ENCODE assay signal across 21 cellular contexts in genomic region chr2:39525636-39526412, GRCh38.
DNase-seq lines count a peak whose midpoint lies in the region; ATAC-seq, FAIRE-seq and TF ChIP-seq lines count a peak whose summit lies in the region.
"Had no signal": no experiment of that assay in that cellular context is flagged by ENCODE, and none has a peak within 500 bp of the region (broad histone marks: within the 10 kb centered on the region; RNA-seq: fewer than 3 reads in every experiment).

No MANE protein-coding gene starts in this region.

- 54% methylated on average over 7 of the region's 7 CpGs for WGBS in K562 (ENCODE audit: insufficient coverage, low coverage, missing lambda C conversion rate)
- WGBS in small intestine, 3 donors, result 91 to 96% (median 91%) methylated on average over 7 of the region's 7 CpGs

- no peak for FAIRE-seq in GM12891 (lab: Jason Lieb, UNC)
- FAIRE-seq in K562 (lab: Jason Lieb, UNC), result no peak
- no peak for FAIRE-seq in small intestine (lab: Jason Lieb, UNC)

- no peaks in the 10 kb centered on the region for H4K20me1 ChIP-seq in K562 (replicated peaks; ENCODE audit: control insufficient read depth, insufficient read depth, low read length)

- in situ Hi-C loops in K562 (cut with MboI), result no loop called here

- H2AFZ ChIP-seq in K562 (ENCODE audit: low read depth, low read length), result 0 out of 2 replicates have a peak overlapping the region, but pooled peaks have one; percentile 10
- H2AFZ ChIP-seq: GM23248, PC-9 had no signal

- POLR2A ChIA-PET in K562 (lab: Yijun Ruan, JAX), result interaction anchor here (1.2 kb wide), 1 partner anchor 89 kb away, joined by 3 read pairs; the partner anchor contains the start of gene MAP4K3

- intact Hi-C loops in K562 (cut with micrococcal nuclease), result no loop called here

- H3K27me3 ChIP-seq in K562 (ENCODE audit: control insufficient read depth in 2 of 2, insufficient read depth in 2 of 2, low read length in 2 of 2) (no peaks in the 10 kb centered on the region), rectal smooth muscle tissue (ENCODE audit: control insufficient read depth, insufficient read depth, low read length) (no peaks in the 10 kb centered on the region), small intestine (ENCODE audit: control insufficient read depth in 2 of 2, insufficient read depth in 2 of 2, low read length in 2 of 2) (no peaks in the 10 kb centered on the region)
- H3K27me3 ChIP-seq: foreskin keratinocyte, sigmoid colon, tibial artery had no signal

- BruUV-seq in K562 (replicated peaks; lab: Mats Ljungman, UMichigan), result no TSS peak

- CTCF ChIA-PET in K562 (lab: Yijun Ruan, JAX; ENCODE audit: low intra/inter-chr PET ratio), result no interaction called here

- peaks cover 7% of the 10 kb centered on the region for H3K9me3 ChIP-seq in K562 (replicated peaks; ENCODE audit: control insufficient read depth, insufficient read depth, low read depth, low read length)
- no peaks in the 10 kb centered on the region for H3K9me3 ChIP-seq in small intestine (ENCODE audit: control insufficient read depth, low read depth)
- H3K9me3 ChIP-seq: sigmoid colon, tibial artery had no signal

- peaks cover 0 to 16% of the 10 kb centered on the region in 2 experiments; a peak in 3 of 5 replicates for H3K4me1 ChIP-seq in K562 (replicated peaks in 1 of 2; ENCODE audit: control insufficient read depth in 2 of 2, insufficient read depth in 2 of 2, low read length in 2 of 2)
- H3K4me1 ChIP-seq in rectal smooth muscle tissue (ENCODE audit: control insufficient read depth, insufficient read depth, low read length), result no peaks in the 10 kb centered on the region
- peaks cover 0 to 2% of the 10 kb centered on the region in 2 donors for H3K4me1 ChIP-seq in small intestine (ENCODE audit: control insufficient read depth in 2 of 2, insufficient read depth in 1 of 2, low read depth in 1 of 2, low read length in 1 of 2)

- H3K4me3 ChIP-seq in K562 (no peak overlapping the region), rectal smooth muscle tissue (ENCODE audit: low read length) (peak overlapping the region; percentile 3), small intestine (ENCODE audit: low read depth in 1 of 2, low read length in 2 of 2) (no peak overlapping the region)
- H3K4me3 ChIP-seq: GM23248, lower lobe of right lung, PC-9, sigmoid colon, tibial artery had no signal

- no peak for TF ChIP-seq CTCF in K562 (IDR thresholded peaks at IDR 0.05 in 2 of 3, conservative IDR thresholded peaks at IDR 0.05 in 1 of 3; ENCODE audit: insufficient read depth in 2 of 3, low read depth in 1 of 3, low read length in 3 of 3)

- ATAC-seq in GM21390 (IDR thresholded peaks at IDR 0.05; ENCODE audit: unreplicated experiment) (peak; percentile 34), K562 (no peak)
- ATAC-seq: foreskin keratinocyte, lower lobe of right lung had no signal

- no peak for TF ChIP-seq EP300 in K562 (IDR thresholded peaks at IDR 0.05; ENCODE audit: low read length)

- H3K27ac ChIP-seq in K562 (ENCODE audit: extremely low read depth, low read depth, low read length), result no peak overlapping the region
- H3K27ac ChIP-seq in rectal smooth muscle tissue (ENCODE audit: low read depth, low read length), result no peak overlapping the region
- H3K27ac ChIP-seq in small intestine (ENCODE audit: low read depth in 1 of 2, low read length in 1 of 2), result no peak overlapping the region
- H3K27ac ChIP-seq: foreskin keratinocyte, GM23248, KMS-11, lower lobe of right lung, PC-9, sigmoid colon had no signal

- H3K4me2 ChIP-seq in K562 (ENCODE audit: insufficient read depth, low read length), result no peak overlapping the region
- H3K4me2 ChIP-seq: KMS-11, PC-9 had no signal

- H3K9ac ChIP-seq in K562 (ENCODE audit: insufficient read depth in 1 of 2, low read depth in 2 of 2, low read length in 2 of 2) (no peak overlapping the region), rectal smooth muscle tissue (ENCODE audit: low read length) (no peak overlapping the region)
- H3K9ac ChIP-seq: GM23248, KMS-11 had no signal

- TF ChIP-seq POLR2A in GM12891 (IDR thresholded peaks at IDR 0.05; ENCODE audit: low read depth, low read length), result no peak
- TF ChIP-seq POLR2A in K562 (conservative IDR thresholded peaks at IDR 0.05), result no peak

- H3K79me2 ChIP-seq in K562 (ENCODE audit: control insufficient read depth, insufficient read depth, low read length), result no peaks in the 10 kb centered on the region

- no peaks in the 10 kb centered on the region for H3K9me1 ChIP-seq in K562 (ENCODE audit: control insufficient read depth, insufficient read depth, low read length)

- DNase-seq in GM12891 (ENCODE audit: insufficient read length, low spot score), result no peak
- DNase-seq in K562 (ENCODE audit: extremely low read depth in 1 of 4, low spot score in 3 of 4), result no peak
- no peak for DNase-seq in activated CD4-positive, alpha-beta T cell treated with anti-CD3 and anti-CD28 coated beads, Interleukin-2, amount 50 U/mL, for 1 hour
- DNase-seq in DMS79 treated with DMSO at 0.1 percent for 48 hours (lab: John Stamatoyannopoulos, UW), result no peak
- DNase-seq in small intestine, result no peak
- DNase-seq: activated CD4-positive, alpha-beta memory T cell treated with anti-CD3 and anti-CD28 coated beads for 36 hours; central memory CD4-positive, alpha-beta T cell; foreskin keratinocyte; GM23248; islet precursor cell; lower lobe of right lung; NCI-H187; occipital lobe; PC-9; SIG-M5; sigmoid colon; stimulated activated naive CD4-positive, alpha-beta T cell; tibial artery had no signal

- TF ChIP-seq RAD21 in K562 (CRISPR knock-in tag; conservative IDR thresholded peaks at IDR 0.05 in 1 of 2, IDR thresholded peaks at IDR 0.05 in 1 of 2), result no peak

- H3K36me3 ChIP-seq in K562 (ENCODE audit: control insufficient read depth, insufficient read depth, low read length) (no peaks in the 10 kb centered on the region), rectal smooth muscle tissue (ENCODE audit: control insufficient read depth, insufficient read depth, low read length) (no peaks in the 10 kb centered on the region), small intestine (ENCODE audit: control insufficient read depth in 2 of 2, insufficient read depth in 2 of 2, low read length in 2 of 2) (no peaks in the 10 kb centered on the region)
- H3K36me3 ChIP-seq: lower lobe of right lung, sigmoid colon, tibial artery had no signal

TF ChIP-seq in GM12891, 5 proteins besides CTCF, POLR2A, EP300 and RAD21:
- TF ChIP-seq TAF1 (IDR thresholded peaks at IDR 0.05; ENCODE audit: low read depth, low read length) (no peak), POLR2AphosphoS5 (IDR thresholded peaks at IDR 0.05; ENCODE audit: low read depth, low read length) (no peak), PAX5 (IDR thresholded peaks at IDR 0.05; ENCODE audit: insufficient read depth, low read length, severe bottlenecking) (no peak), POU2F2 (IDR thresholded peaks at IDR 0.05; ENCODE audit: low read depth, low read length) (peak; percentile 38; the same call in 1 of the 2 replicates), SPI1 (IDR thresholded peaks at IDR 0.05; ENCODE audit: low read depth, low read length) (no peak)

TF ChIP-seq in K562, 482 proteins besides CTCF, POLR2A, EP300 and RAD21 (continues in another document):
- TF ChIP-seq SUPT5H (IDR thresholded peaks at IDR 0.05) (no peak), ZBTB7A (IDR thresholded peaks at IDR 0.05; ENCODE audit: borderline replicate concordance, control insufficient read depth, low read depth, low read length) (no peak), CBFA2T3 (IDR thresholded peaks at IDR 0.05) (0 out of 2 replicates have a peak, but pooled peaks have one; percentile 6), LCOR (CRISPR knock-in tag; IDR thresholded peaks at IDR 0.05) (no peak), GATAD2B (IDR thresholded peaks at IDR 0.05; ENCODE audit: borderline replicate concordance) (no peak)
